In genomic region chr22:35306350-35306967, GRCh38 we compare ENCODE assay signal across 11 cellular contexts. TPM values are rescaled to one million over a fixed set of nuclear protein-coding genes. Genes with fewer than 3 reads are reported as not detected.
DNase-seq lines count a peak whose midpoint lies in the region; ATAC-seq, FAIRE-seq and TF ChIP-seq lines count a peak whose summit lies in the region.
"Had no signal": no experiment of that assay in that cellular context is flagged by ENCODE, and none has a peak within 500 bp of the region (broad histone marks: within the 10 kb centered on the region; RNA-seq: fewer than 3 reads in every experiment).

No MANE protein-coding gene starts in this region.

- H2AFZ ChIP-seq in IMR-90 (replicated peaks; ENCODE audit: low read length, poor library complexity) (peak overlapping the region; percentile 59), endothelial cell of umbilical vein (ENCODE audit: low read depth, low read length) (no peak overlapping the region), osteoblast (ENCODE audit: low read length) (no peak overlapping the region)

- peak overlapping the region; percentile 43 for H2BK5ac ChIP-seq in IMR-90 (ENCODE audit: low read depth, low read length, poor library complexity, severe bottlenecking)

- H3K4ac ChIP-seq in IMR-90 (ENCODE audit: low read depth, low read length) = peak overlapping the region; percentile 55; the same call in 1 of the 2 replicates

- in situ Hi-C loops in IMR-90 (cut with MboI; ENCODE audit: low sequenced_read_pairs) = loop anchor here (25.0 kb wide), 1 partner anchor 1206 kb away; the partner anchor contains the start of gene FOXRED2

- dilution Hi-C loops in IMR-90 (cut with HindIII; ENCODE audit: low sequenced_read_pairs, unreplicated experiment) = no loop called here
- dilution Hi-C loops in endothelial cell of umbilical vein (cut with MboI; ENCODE audit: extremely low pct_ligation_motif_present, low sequenced_read_pairs) = no loop called here

- no peak overlapping the region; the same call in 1 of the 2 replicates for H3K18ac ChIP-seq in IMR-90 (ENCODE audit: low read depth, low read length)

- peaks cover 29 to 85% of the 10 kb centered on the region in 2 experiments for H3K79me1 ChIP-seq in IMR-90 (ENCODE audit: low read depth in 1 of 2, low read length in 2 of 2)

- H2BK20ac ChIP-seq in IMR-90 (ENCODE audit: low read depth, low read length) = 0 out of 2 replicates have a peak overlapping the region, but pooled peaks have one; percentile 39

- no peak overlapping the region for H3K4me3 ChIP-seq in CD8-positive, alpha-beta memory T cell (ENCODE audit: low read length)
- H3K4me3 ChIP-seq in IMR-90 (ENCODE audit: insufficient read depth, low read depth, low read length) (no peak overlapping the region), endothelial cell of umbilical vein (replicated peaks in 1 of 3; ENCODE audit: insufficient read depth in 1 of 3, low read depth in 1 of 3, low read length in 3 of 3) (no peak overlapping the region), osteoblast (ENCODE audit: insufficient read depth, low read length) (no peak overlapping the region)

- H2BK120ac ChIP-seq in IMR-90 (ENCODE audit: low read depth, low read length) = no peak overlapping the region

- no peak overlapping the region for H2BK15ac ChIP-seq in IMR-90 (ENCODE audit: low read depth, low read length)

- H4K20me1 ChIP-seq in IMR-90 (ENCODE audit: insufficient read depth, low read length) (peaks cover 37% of the 10 kb centered on the region), endothelial cell of umbilical vein (replicated peaks; ENCODE audit: control insufficient read depth, extremely low read depth, insufficient read depth, low read length) (no peaks in the 10 kb centered on the region), osteoblast (ENCODE audit: insufficient read depth, low read length) (no peaks in the 10 kb centered on the region)

- TF ChIP-seq CTCF in IMR-90 (conservative IDR thresholded peaks at IDR 0.05; ENCODE audit: low read depth, low read length) (no peak), endothelial cell of umbilical vein (IDR thresholded peaks at IDR 0.05; ENCODE audit: extremely low read depth in 1 of 2, insufficient read depth in 1 of 2, low read depth in 1 of 2, low read length in 2 of 2) (no peak), osteoblast (IDR thresholded peaks at IDR 0.05; ENCODE audit: extremely low read depth, low read depth, low read length) (no peak)

- H3K36me3 ChIP-seq in CD8-positive, alpha-beta memory T cell (ENCODE audit: insufficient read depth, low read length) = no peaks in the 10 kb centered on the region
- peaks cover 5% of the 10 kb centered on the region; the same call in 1 of the 2 replicates for H3K36me3 ChIP-seq in IMR-90 (ENCODE audit: control insufficient read depth, insufficient read depth, low read length)
- H3K36me3 ChIP-seq in endothelial cell of umbilical vein (ENCODE audit: control insufficient read depth in 2 of 2, extremely low read depth in 1 of 2, insufficient read depth in 2 of 2, low read length in 2 of 2) = no peaks in the 10 kb centered on the region
- H3K36me3 ChIP-seq in osteoblast (ENCODE audit: insufficient read depth, low read length) = peaks cover 18% of the 10 kb centered on the region

- peaks cover 0 to 32% (median 6%) of the 10 kb centered on the region in 3 donors for H3K36me3 Mint-ChIP-seq in CD8-positive, alpha-beta memory T cell

- H3K4me1 Mint-ChIP-seq in CD8-positive, alpha-beta memory T cell = peaks cover 68 to 90% (median 77%) of the 10 kb centered on the region in 3 donors

- H3K4me2 ChIP-seq in IMR-90 (ENCODE audit: low read depth, low read length) (peak overlapping the region; percentile 14), endothelial cell of umbilical vein (ENCODE audit: insufficient read depth, low read length) (peak overlapping the region; percentile 53), osteoblast (ENCODE audit: insufficient read depth, low read length) (no peak overlapping the region)

- no peak overlapping the region; the same call in 1 of the 2 replicates for H2AK5ac ChIP-seq in IMR-90 (ENCODE audit: low read depth, low read length)

- H4K5ac ChIP-seq in IMR-90 (ENCODE audit: low read depth, low read length) = peak overlapping the region; percentile 52; the same call in 1 of the 2 replicates

- BruUV-seq in IMR-90 (replicated peaks; lab: Mats Ljungman, UMichigan) (no TSS peak), endothelial cell of umbilical vein (replicated peaks; lab: Mats Ljungman, UMichigan) (no TSS peak)

- H3K27ac Mint-ChIP-seq in CD8-positive, alpha-beta memory T cell = peak overlapping the region; percentile 1 to 97 (median 88)

- peak; percentile 87 for FAIRE-seq in endothelial cell of umbilical vein (lab: Jason Lieb, UNC)

- no peaks in the 10 kb centered on the region for H3K9me3 Mint-ChIP-seq in CD8-positive, alpha-beta memory T cell

- no peaks in the 10 kb centered on the region for H3K27me3 ChIP-seq in CD8-positive, alpha-beta memory T cell (ENCODE audit: insufficient read depth, low read length, poor library complexity, severe bottlenecking)
- H3K27me3 ChIP-seq in IMR-90 (ENCODE audit: control insufficient read depth, insufficient read depth, low read length) = no peaks in the 10 kb centered on the region
- H3K27me3 ChIP-seq in endothelial cell of umbilical vein (ENCODE audit: control insufficient read depth in 2 of 2, insufficient read depth in 2 of 2, low read length in 2 of 2) = no peaks in the 10 kb centered on the region
- H3K27me3 ChIP-seq in osteoblast (ENCODE audit: insufficient read depth, low read length) = no peaks in the 10 kb centered on the region

- POLR2A ChIA-PET in CD8-positive, alpha-beta memory T cell (lab: Charles Lee) = interaction anchor here (0.8 kb wide), 2 partner anchors 24 to 48 kb away, joined by 4 read pairs; no protein-coding TSS in a partner anchor
- POLR2A ChIA-PET in IMR-90 (lab: Charles Lee; ENCODE audit: unreplicated experiment) (no interaction called here), endothelial cell of umbilical vein (lab: Charles Lee) (interaction anchor here (0.7 kb wide), 1 partner anchor 24 kb away, joined by 3 read pairs; no protein-coding TSS in a partner anchor)

- no peaks in the 10 kb centered on the region for H3K27me3 Mint-ChIP-seq in CD8-positive, alpha-beta memory T cell

- H2AK9ac ChIP-seq in IMR-90 (replicated peaks; ENCODE audit: low read depth, low read length, poor library complexity) = no peak overlapping the region

- peak in 1 of 5 donors; percentile 20 for DNase-seq in CD8-positive, alpha-beta memory T cell
- no peak for DNase-seq in IMR-90
- DNase-seq in endothelial cell of umbilical vein (ENCODE audit: low read depth, low spot score) = peak; percentile 87
- DNase-seq in osteoblast (ENCODE audit: insufficient read length, low spot score, missing footprints) = peak; percentile 26
- no peak for DNase-seq in inferior parietal cortex (ENCODE audit: extremely low spot score)
- no peak for DNase-seq in NCI-H2227 treated with DMSO at 0.1 percent for 48 hours (lab: John Stamatoyannopoulos, UW)
- DNase-seq: activated CD4-positive, alpha-beta T cell treated with anti-CD3 and anti-CD28 coated beads for 1 hour; anterior cingulate cortex; KBM-7 had no signal

- 0 out of 2 replicates have a peak, but pooled peaks have one; percentile 26 for TF ChIP-seq POLR2A in IMR-90 (IDR thresholded peaks at IDR 0.05; ENCODE audit: low read depth, low read length)
- TF ChIP-seq POLR2A in endothelial cell of umbilical vein (IDR thresholded peaks at IDR 0.05; ENCODE audit: low read depth, low read length) = peak; percentile 46

- peak overlapping the region in 6 of 7 donors; percentile 15 to 60 (median 44) for H3K4me3 Mint-ChIP-seq in CD8-positive, alpha-beta memory T cell

- WGBS in IMR-90 (ENCODE audit: extremely low coverage in 2 of 2, insufficient read length in 1 of 2), 2 experiments = no CpG with 5 or more reads among the region's 4 CpGs

- H3K14ac ChIP-seq in IMR-90 (replicated peaks; ENCODE audit: low read depth, low read length) = peak overlapping the region; percentile 74

- ATAC-seq in IMR-90 (ENCODE audit: low read depth) (peak; percentile 45), GM21737 (IDR thresholded peaks at IDR 0.05; ENCODE audit: unreplicated experiment) (no peak), GM19324 (IDR thresholded peaks at IDR 0.05; ENCODE audit: low FRiP score, unreplicated experiment) (no peak)

- H3K56ac ChIP-seq in IMR-90 (ENCODE audit: extremely low read depth, insufficient read depth, low read length) = no peak overlapping the region; the same call in 1 of the 2 replicates

- H3K9me1 ChIP-seq in IMR-90 (ENCODE audit: insufficient read depth, low read length) (peaks cover 25% of the 10 kb centered on the region), endothelial cell of umbilical vein (replicated peaks; ENCODE audit: control insufficient read depth, extremely low read depth, insufficient read depth, low read length) (no peaks in the 10 kb centered on the region)

- TF ChIP-seq RAD21 in IMR-90 (IDR thresholded peaks at IDR 0.05; ENCODE audit: low read length) = no peak

- H3K79me2 ChIP-seq in endothelial cell of umbilical vein (ENCODE audit: control insufficient read depth, insufficient read depth, low read length) (peaks cover 21% of the 10 kb centered on the region), osteoblast (ENCODE audit: insufficient read depth, low read length) (peaks cover 89% of the 10 kb centered on the region)

- H3K9ac ChIP-seq in IMR-90 (ENCODE audit: low read depth, low read length) (no peak overlapping the region), endothelial cell of umbilical vein (replicated peaks; ENCODE audit: extremely low read depth, insufficient read depth, low read length) (peak overlapping the region; percentile 80)

- H4K91ac ChIP-seq in IMR-90 (ENCODE audit: insufficient read depth, low read depth, low read length) = no peak overlapping the region

- H3K4me1 ChIP-seq in CD8-positive, alpha-beta memory T cell (ENCODE audit: insufficient read depth, low read length) = peaks cover 54% of the 10 kb centered on the region
- H3K4me1 ChIP-seq in IMR-90 (ENCODE audit: control insufficient read depth, insufficient read depth, low read length) (peaks cover 17% of the 10 kb centered on the region), endothelial cell of umbilical vein (ENCODE audit: control insufficient read depth, extremely low read depth, insufficient read depth, low read length) (peaks cover 31% of the 10 kb centered on the region), osteoblast (ENCODE audit: insufficient read depth, low read length) (peaks cover 59% of the 10 kb centered on the region)

- peak overlapping the region; percentile 4 to 66 for H4K8ac ChIP-seq in IMR-90 (ENCODE audit: low read depth in 2 of 2, low read length in 2 of 2)

- CTCF ChIA-PET in CD8-positive, alpha-beta memory T cell (lab: Charles Lee) = interaction anchor here (0.9 to 2.0 kb wide), 6 partner anchors 8 to 75 kb away, joined by 3 to 5 read pairs (median 4); partner anchors contain the start of gene HMGXB4
- CTCF ChIA-PET in IMR-90 (lab: Yijun Ruan, JAX) (no interaction called here), endothelial cell of umbilical vein (lab: Charles Lee) (interaction anchor here (1.2 to 2.0 kb wide), 2 partner anchors 18 to 24 kb away, joined by 4 to 10 read pairs; no protein-coding TSS in a partner anchor)

- peak overlapping the region; percentile 35; the same call in 1 of the 2 replicates for H3K23ac ChIP-seq in IMR-90 (ENCODE audit: low read depth, low read length)

- intact Hi-C loops in IMR-90 (cut with micrococcal nuclease) = no loop called here
- intact Hi-C loops in endothelial cell of umbilical vein (cut with micrococcal nuclease) = no loop called here

- H3K9me3 ChIP-seq in CD8-positive, alpha-beta memory T cell (ENCODE audit: low read length) = no peaks in the 10 kb centered on the region
- H3K9me3 ChIP-seq in IMR-90 (ENCODE audit: control insufficient read depth, insufficient read depth, low read length) = no peaks in the 10 kb centered on the region
- H3K9me3 ChIP-seq in endothelial cell of umbilical vein (replicated peaks; ENCODE audit: control insufficient read depth, insufficient read depth, low read length) = no peaks in the 10 kb centered on the region
- H3K9me3 ChIP-seq in osteoblast (ENCODE audit: low read depth, low read length) = no peaks in the 10 kb centered on the region

- H3K27ac ChIP-seq in CD8-positive, alpha-beta memory T cell (ENCODE audit: low read depth, low read length) = no peak overlapping the region
- H3K27ac ChIP-seq in IMR-90 (ENCODE audit: insufficient read depth, low read length) (no peak overlapping the region; the same call in 1 of the 2 replicates), endothelial cell of umbilical vein (ENCODE audit: insufficient read depth, low read depth, low read length) (peak overlapping the region; percentile 96), osteoblast (ENCODE audit: low read depth, low read length) (peak overlapping the region; percentile 70)

RNA-seq across cellular contexts. Expression of gene TOM1, which starts 6.8 kb away (rescaled TPM):
- total RNA-seq in CD8-positive, alpha-beta memory T cell = 10 to 100 TPM; 15.1 to 17.0 TPM
- 34.5 TPM for polyA plus RNA-seq in CD8-positive, alpha-beta memory T cell
- total RNA-seq in IMR-90 (2012; rRNA removed) (38.0 and 39.4 TPM in 2 replicates), endothelial cell of umbilical vein (36.4 and 44.5 TPM in 2 replicates), osteoblast (118 and 131 TPM in 2 replicates)
- polyA plus RNA-seq in IMR-90 (2012; rRNA removed) (46.4 and 48.5 TPM in 2 replicates), endothelial cell of umbilical vein (74.4 and 74.6 TPM in 2 replicates)
- 66.1 and 71.8 TPM in 2 replicates for polyA plus RNA-seq in IMR-90 (2012; cell fraction: cytosol; rRNA removed)
- 54.4 and 68.2 TPM in 2 replicates for polyA plus RNA-seq in IMR-90 (2012; cell fraction: nucleus; rRNA removed; ENCODE audit: low replicate concordance)
- 64.6 and 74.8 TPM in 2 replicates for polyA plus RNA-seq in endothelial cell of umbilical vein (2011; cell fraction: cytosol; rRNA removed)
- 57.8 and 92.1 TPM in 2 replicates for polyA plus RNA-seq in endothelial cell of umbilical vein (2011; cell fraction: nucleus; rRNA removed)
- 38.9 and 41.3 TPM in 2 replicates for polyA plus RNA-seq in endothelial cell of umbilical vein (2012)
- 100 and 123 TPM in 2 replicates for polyA minus RNA-seq in endothelial cell of umbilical vein
- 12.3 TPM for polyA minus RNA-seq in endothelial cell of umbilical vein (2011; cell fraction: cytosol; rRNA and poly(A)+ RNA removed)
- 59.4 and 79.5 TPM in 2 replicates for polyA minus RNA-seq in endothelial cell of umbilical vein (2011; cell fraction: nucleus; rRNA and poly(A)+ RNA removed)

RNA-seq across cellular contexts. Expression of gene HMGXB4, which starts 49.2 kb away (rescaled TPM):
- total RNA-seq in CD8-positive, alpha-beta memory T cell = 10 to 100 TPM; 35.4 to 35.9 TPM
- 13.7 TPM for polyA plus RNA-seq in CD8-positive, alpha-beta memory T cell
- total RNA-seq in IMR-90 (2012; rRNA removed) = 11.8 and 17.2 TPM in 2 replicates
- polyA plus RNA-seq in IMR-90 (2012; rRNA removed) = 16.5 and 18.5 TPM in 2 replicates
- polyA plus RNA-seq in IMR-90 (2012; cell fraction: cytosol; rRNA removed) = 3.6 and 5.8 TPM in 2 replicates
- 4.5 and 21.8 TPM in 2 replicates for polyA plus RNA-seq in IMR-90 (2012; cell fraction: nucleus; rRNA removed; ENCODE audit: low replicate concordance)
- 29.5 and 30.5 TPM in 2 replicates for total RNA-seq in endothelial cell of umbilical vein
- polyA plus RNA-seq in endothelial cell of umbilical vein = 11.1 and 12.2 TPM in 2 replicates
- 15.1 and 16.1 TPM in 2 replicates for polyA plus RNA-seq in endothelial cell of umbilical vein (2011; cell fraction: cytosol; rRNA removed)
- polyA plus RNA-seq in endothelial cell of umbilical vein (2011; cell fraction: nucleus; rRNA removed) = 28.3 and 44.3 TPM in 2 replicates
- 15.4 and 19.6 TPM in 2 replicates for polyA plus RNA-seq in endothelial cell of umbilical vein (2012)
- 38.6 and 43.1 TPM in 2 replicates for polyA minus RNA-seq in endothelial cell of umbilical vein
- 10.9 TPM for polyA minus RNA-seq in endothelial cell of umbilical vein (2011; cell fraction: cytosol; rRNA and poly(A)+ RNA removed)
- polyA minus RNA-seq in endothelial cell of umbilical vein (2011; cell fraction: nucleus; rRNA and poly(A)+ RNA removed) = 72.8 and 106 TPM in 2 replicates
- total RNA-seq in osteoblast = 19.2 and 20.9 TPM in 2 replicates

Comparison
In these comparisons a context has a peak if more than half of its experiments do, and no peak if none do; other contexts are left out.
1. DNase-seq: peak in endothelial cell of umbilical vein (single experiment) and osteoblast (single experiment); none in IMR-90 (single experiment), inferior parietal cortex (single experiment) and NCI-H2227 treated with DMSO at 0.1 percent for 48 hours (single experiment).
2. H3K27ac ChIP-seq: peak in endothelial cell of umbilical vein (single experiment) and osteoblast (single experiment); none in CD8-positive, alpha-beta memory T cell (single experiment) and IMR-90 (single experiment).